ENCODE assay signal across 18 cellular contexts in the genomic region with DNA sequence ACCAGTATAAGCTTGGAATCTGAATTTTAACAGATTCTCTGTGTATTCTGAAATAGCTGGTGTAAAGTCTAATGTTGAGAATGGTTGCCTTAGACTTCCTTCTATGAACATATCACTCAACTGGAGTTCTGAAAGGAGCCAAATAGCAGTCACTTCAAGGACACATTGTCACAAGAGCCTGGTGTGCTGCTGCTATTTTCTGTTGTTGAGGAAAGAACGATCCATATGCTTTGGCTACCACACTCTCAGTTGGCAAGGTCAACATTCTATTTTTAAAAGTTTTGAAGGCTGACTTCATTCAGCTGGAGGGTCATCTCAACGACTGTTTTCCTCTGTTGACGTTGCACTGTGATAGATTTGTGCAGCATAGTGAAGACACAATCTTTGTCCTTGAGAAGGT.
DNase-seq lines count a peak whose midpoint lies in the region; ATAC-seq and TF ChIP-seq lines count a peak whose summit lies in the region.
"Had no signal": no experiment of that assay in that cellular context is flagged by ENCODE, and none has a peak within 500 bp of the region (broad histone marks: within the 10 kb centered on the region; RNA-seq: fewer than 3 reads in every experiment).

No MANE protein-coding gene starts in this region.

- peak; percentile 23 for ATAC-seq in Right ventricle myocardium inferior
- ATAC-seq in left ventricle myocardium superior, result peak; percentile 66
- ATAC-seq in body of pancreas, result peak; percentile 86
- no peak for ATAC-seq in GM19324 (IDR thresholded peaks at IDR 0.05; ENCODE audit: low FRiP score, unreplicated experiment)
- no peak for ATAC-seq in GM21737 (IDR thresholded peaks at IDR 0.05; ENCODE audit: unreplicated experiment)

- TF ChIP-seq POLR2A in body of pancreas (IDR thresholded peaks at IDR 0.05), result no peak

- DNase-seq in Right ventricle myocardium inferior (ENCODE audit: missing footprints), result no peak
- DNase-seq in left ventricle myocardium inferior, result no peak
- DNase-seq in left ventricle myocardium superior, result no peak
- no peak for DNase-seq in right atrium auricular region (ENCODE audit: low spot score)
- peak in 2 of 4 donors; percentile 16 to 20 for DNase-seq in body of pancreas
- peak; percentile 37 for DNase-seq in pons (ENCODE audit: low spot score)
- DNase-seq: C1 segment of cervical spinal cord; Calu3; CD4-positive, alpha-beta memory T cell; COR-L47; DMS153; DMS79 treated with DMSO at 0.1 percent for 48 hours; GF-D8; GM23248; HFFc6 had no signal

- WGBS in body of pancreas, 2 donors, result 21 to 26% methylated on average over 3 of the region's 3 CpGs

- H3K4me1 ChIP-seq in left ventricle myocardium inferior, result no peaks in the 10 kb centered on the region
- H3K4me1 ChIP-seq in right atrium auricular region, result no peaks in the 10 kb centered on the region
- H3K4me1 ChIP-seq in body of pancreas, result peaks cover 12% of the 10 kb centered on the region

- TF ChIP-seq CTCF in left ventricle myocardium inferior (IDR thresholded peaks at IDR 0.05; ENCODE audit: borderline replicate concordance), result no peak
- TF ChIP-seq CTCF in right atrium auricular region (IDR thresholded peaks at IDR 0.05), result no peak
- TF ChIP-seq CTCF in body of pancreas (IDR thresholded peaks at IDR 0.05), result no peak

- H3K4me3 ChIP-seq in left ventricle myocardium inferior (no peak overlapping the region), right atrium auricular region (no peak overlapping the region), body of pancreas (no peak overlapping the region)
- H3K4me3 ChIP-seq: GM23248, HAP-1 had no signal

- H3K27me3 ChIP-seq in left ventricle myocardium inferior (ENCODE audit: low read depth) (no peaks in the 10 kb centered on the region), right atrium auricular region (no peaks in the 10 kb centered on the region), body of pancreas (no peaks in the 10 kb centered on the region)

- intact Hi-C loops in Right ventricle myocardium inferior (cut with DNase I) (no loop called here), left ventricle myocardium inferior (cut with micrococcal nuclease) (no loop called here), left ventricle myocardium superior (cut with micrococcal nuclease) (no loop called here), body of pancreas (cut with DNase I) (no loop called here)

- H3K36me3 ChIP-seq in left ventricle myocardium inferior (no peaks in the 10 kb centered on the region), right atrium auricular region (no peaks in the 10 kb centered on the region), body of pancreas (replicated peaks in 1 of 2; ENCODE audit: insufficient read depth in 1 of 2, low read depth in 2 of 2) (no peaks in the 10 kb centered on the region)
- H3K36me3 ChIP-seq: HAP-1 had no signal

- H3K27ac ChIP-seq in left ventricle myocardium inferior (replicated peaks) (no peak overlapping the region), right atrium auricular region (no peak overlapping the region), body of pancreas (peak overlapping the region in 1 of 4 donors; percentile 32)
- H3K27ac ChIP-seq: GM23248 had no signal

- no peaks in the 10 kb centered on the region for H3K9me3 ChIP-seq in left ventricle myocardium inferior (replicated peaks)
- H3K9me3 ChIP-seq in right atrium auricular region, result no peaks in the 10 kb centered on the region
- H3K9me3 ChIP-seq in body of pancreas, result no peaks in the 10 kb centered on the region
- H3K9me3 ChIP-seq: HAP-1 had no signal

Comparison
In these comparisons a context has a peak if more than half of its experiments do, and no peak if none do; other contexts are left out.
1. ATAC-seq: peak in Right ventricle myocardium inferior (single experiment), left ventricle myocardium superior (single experiment) and body of pancreas (single experiment); none in GM19324 (single experiment) and GM21737 (single experiment).